9 cellular contexts compared by ENCODE assay signal in the genomic region with DNA sequence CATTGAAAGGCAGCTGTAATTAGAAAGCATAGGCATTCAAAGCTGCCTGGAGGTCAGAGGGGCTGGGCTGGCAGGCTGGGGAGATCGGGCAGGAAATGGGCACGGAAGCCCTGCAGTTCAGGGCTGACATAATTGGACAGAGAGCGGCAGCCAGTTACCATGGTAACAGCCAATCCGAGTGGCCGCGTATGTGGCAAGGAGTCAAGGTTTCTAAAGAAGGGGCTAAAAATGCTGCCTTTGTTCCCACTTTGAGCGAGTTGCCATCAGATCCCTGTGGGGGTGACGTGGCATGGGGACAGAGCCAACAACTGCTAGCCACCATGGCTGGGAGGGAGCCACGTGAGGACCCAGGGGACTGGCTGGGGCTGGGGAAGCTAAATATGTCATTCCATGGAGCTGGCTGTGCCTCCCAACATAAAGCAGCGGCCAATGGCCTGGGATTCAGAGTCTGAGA. TPM values are rescaled to one million over a fixed set of nuclear protein-coding genes. Genes with fewer than 3 reads are reported as not detected.
DNase-seq lines count a peak whose midpoint lies in the region; ATAC-seq and TF ChIP-seq lines count a peak whose summit lies in the region.
"Had no signal": no experiment of that assay in that cellular context is flagged by ENCODE, and none has a peak within 500 bp of the region (broad histone marks: within the 10 kb centered on the region; RNA-seq: fewer than 3 reads in every experiment).

No MANE protein-coding gene starts in this region.

- no peak overlapping the region for H3K4me3 Mint-ChIP-seq in activated T-helper 2 cell treated with anti-CD3 and anti-CD28 coated beads, Interferon-gamma antibody, Interleukin-2, Interleukin-4, amounts not matched to agents 10 μg/mL and 5 μg/mL and 100 μg/mL, durations not matched to agents 14 hours and 24 hours and 36 hours (ENCODE audit: low read depth)

- peaks cover 24% of the 10 kb centered on the region for H3K27me3 ChIP-seq in DOHH2 (ENCODE audit: control insufficient read depth, low read length)
- no peaks in the 10 kb centered on the region for H3K27me3 ChIP-seq in gastroesophageal sphincter
- no peaks in the 10 kb centered on the region for H3K27me3 ChIP-seq in neuronal stem cell (ENCODE audit: control insufficient read depth in 3 of 3, insufficient read depth in 3 of 3, low read depth in 1 of 3, low read length in 3 of 3)

- no peak overlapping the region for H2BK5ac ChIP-seq in neuronal stem cell (ENCODE audit: low read length)

- no peaks in the 10 kb centered on the region for H3K9me3 ChIP-seq in DOHH2 (ENCODE audit: control insufficient read depth, insufficient read depth, low read length)
- no peaks in the 10 kb centered on the region for H3K9me3 ChIP-seq in gastroesophageal sphincter
- no peaks in the 10 kb centered on the region for H3K9me3 ChIP-seq in neuronal stem cell (replicated peaks in 1 of 2; ENCODE audit: control insufficient read depth in 2 of 2, insufficient read depth in 1 of 2, low read depth in 1 of 2, low read length in 2 of 2)

- peak overlapping the region; percentile 10 for H3K27ac Mint-ChIP-seq in activated T-helper 2 cell treated with anti-CD3 and anti-CD28 coated beads, Interferon-gamma antibody, Interleukin-2, Interleukin-4, amounts not matched to agents 10 μg/mL and 5 μg/mL and 100 μg/mL, durations not matched to agents 14 hours and 24 hours and 36 hours
- H3K27ac Mint-ChIP-seq: IgD-negative memory B cell had no signal

- peak overlapping the region; percentile 12 for H3K23ac ChIP-seq in neuronal stem cell (ENCODE audit: low read depth, low read length, poor library complexity)

- peaks cover 2% of the 10 kb centered on the region for H3K27me3 Mint-ChIP-seq in activated T-helper 2 cell treated with anti-CD3 and anti-CD28 coated beads, Interferon-gamma antibody, Interleukin-2, Interleukin-4, amounts not matched to agents 10 μg/mL and 5 μg/mL and 100 μg/mL, durations not matched to agents 14 hours and 24 hours and 36 hours (ENCODE audit: low read depth)

- WGBS in gastroesophageal sphincter (ENCODE audit: low coverage in 1 of 2), 2 donors, result 5% methylated on average over 7 of the region's 10 CpGs; no CpG with 5 or more reads in 1 of the 2 donors
- WGBS in neuronal stem cell (ENCODE audit: extremely low coverage in 2 of 2, insufficient read length in 2 of 2, insufficient replicate concordance in 1 of 2), 2 donors, result no CpG with 5 or more reads among the region's 10 CpGs

- no peaks in the 10 kb centered on the region for H3F3A ChIP-seq in DOHH2 (ENCODE audit: control insufficient read depth, insufficient read depth)

- no peaks in the 10 kb centered on the region for H3K9me3 Mint-ChIP-seq in activated T-helper 2 cell treated with anti-CD3 and anti-CD28 coated beads, Interferon-gamma antibody, Interleukin-2, Interleukin-4, amounts not matched to agents 10 μg/mL and 5 μg/mL and 100 μg/mL, durations not matched to agents 14 hours and 24 hours and 36 hours
- H3K9me3 Mint-ChIP-seq: IgD-negative memory B cell had no signal

- no peaks in the 10 kb centered on the region for H4K20me1 ChIP-seq in DOHH2 (ENCODE audit: control insufficient read depth, insufficient read depth, low read depth, low read length)

- H2AK5ac ChIP-seq in neuronal stem cell (ENCODE audit: low read depth, low read length), result no peak overlapping the region

- TF ChIP-seq EP300 in gastroesophageal sphincter (IDR thresholded peaks at IDR 0.05), result no peak

- ATAC-seq in gastroesophageal sphincter (peak; percentile 66), HG02973 (IDR thresholded peaks at IDR 0.05; ENCODE audit: unreplicated experiment) (no peak), GM21381 (IDR thresholded peaks at IDR 0.05; ENCODE audit: unreplicated experiment) (no peak)

- no peaks in the 10 kb centered on the region for H3K79me2 ChIP-seq in DOHH2 (ENCODE audit: control insufficient read depth, low read length)

- H2AFZ ChIP-seq in neuronal stem cell (ENCODE audit: low read length), result peak overlapping the region; percentile 42

- H3K18ac ChIP-seq in neuronal stem cell (ENCODE audit: low read length), result peak overlapping the region; percentile 86

- H3K4me1 Mint-ChIP-seq in activated T-helper 2 cell treated with anti-CD3 and anti-CD28 coated beads, Interferon-gamma antibody, Interleukin-2, Interleukin-4, amounts not matched to agents 10 μg/mL and 5 μg/mL and 100 μg/mL, durations not matched to agents 14 hours and 24 hours and 36 hours (ENCODE audit: low read depth), result peaks cover 14% of the 10 kb centered on the region

- H4K91ac ChIP-seq in neuronal stem cell (ENCODE audit: low read depth, low read length, poor library complexity), result no peak overlapping the region

- H3K4ac ChIP-seq in neuronal stem cell (ENCODE audit: low read length), result no peak overlapping the region

- no peak overlapping the region for H3K9ac ChIP-seq in neuronal stem cell (ENCODE audit: low read depth, low read length, poor library complexity)

- H3K9me2 ChIP-seq in DOHH2 (replicated peaks; ENCODE audit: control insufficient read depth, low read length), result no peaks in the 10 kb centered on the region

- H3K4me1 ChIP-seq in DOHH2 (ENCODE audit: control insufficient read depth, low read length) (peaks cover 7% of the 10 kb centered on the region), gastroesophageal sphincter (peaks cover 0 to 15% (median 8%) of the 10 kb centered on the region in 3 donors), neuronal stem cell (ENCODE audit: control insufficient read depth in 2 of 2, insufficient read depth in 1 of 2, low read depth in 1 of 2, low read length in 2 of 2) (peaks cover 16 to 39% of the 10 kb centered on the region in 2 donors)

- H3K14ac ChIP-seq in neuronal stem cell (ENCODE audit: low read length), result no peak overlapping the region

- H4K8ac ChIP-seq in neuronal stem cell (ENCODE audit: low read depth, low read length), result no peak overlapping the region

- intact Hi-C loops in activated T-helper 2 cell treated with anti-CD3 and anti-CD28 coated beads, Interferon-gamma antibody, Interleukin-2, Interleukin-4, amounts not matched to agents 10 μg/mL and 5 μg/mL and 100 μg/mL, durations not matched to agents 14 hours and 24 hours and 36 hours (cut with micrococcal nuclease), result no loop called here

- H2BK15ac ChIP-seq in neuronal stem cell (ENCODE audit: low read length), result no peak overlapping the region

- no peak overlapping the region for H2BK12ac ChIP-seq in neuronal stem cell (ENCODE audit: low read length)

- no peaks in the 10 kb centered on the region for H3K79me1 ChIP-seq in neuronal stem cell (ENCODE audit: low read depth, low read length)

- H2BK120ac ChIP-seq in neuronal stem cell (ENCODE audit: low read depth, low read length), result no peak overlapping the region

- DNase-seq in NCI-H2107 treated with DMSO at 0.1 percent for 48 hours (lab: John Stamatoyannopoulos, UW; ENCODE audit: unreplicated experiment) (peak; percentile 50), neuronal stem cell (ENCODE audit: low spot score) (peak; percentile 73), NCI-H1930 (lab: John Stamatoyannopoulos, UW) (no peak)
- DNase-seq in activated T-helper 2 cell treated with anti-CD3 and anti-CD28 coated beads, Interferon-gamma antibody, Interleukin-2, Interleukin-4, amounts not matched to agents 10 μg/mL and 5 μg/mL and 100 μg/mL, durations not matched to agents 14 hours and 24 hours and 36 hours (ENCODE audit: low spot score), result peak; percentile 11

- TF ChIP-seq CTCF in DOHH2 (IDR thresholded peaks at IDR 0.05; ENCODE audit: low read depth, low read length, poor library complexity, severe bottlenecking), result no peak
- no peak for TF ChIP-seq CTCF in gastroesophageal sphincter (IDR thresholded peaks at IDR 0.05)

- H3K36me3 Mint-ChIP-seq in activated T-helper 2 cell treated with anti-CD3 and anti-CD28 coated beads, Interferon-gamma antibody, Interleukin-2, Interleukin-4, amounts not matched to agents 10 μg/mL and 5 μg/mL and 100 μg/mL, durations not matched to agents 14 hours and 24 hours and 36 hours (ENCODE audit: low read depth), result no peaks in the 10 kb centered on the region

- no peak for TF ChIP-seq POLR2A in gastroesophageal sphincter (IDR thresholded peaks at IDR 0.05)

- H3K36me3 ChIP-seq in DOHH2 (ENCODE audit: control insufficient read depth, low read length) (no peaks in the 10 kb centered on the region), gastroesophageal sphincter (no peaks in the 10 kb centered on the region), neuronal stem cell (replicated peaks in 1 of 2; ENCODE audit: control insufficient read depth in 2 of 2, insufficient read depth in 2 of 2, low read length in 2 of 2) (no peaks in the 10 kb centered on the region)

- H3K27ac ChIP-seq in DOHH2 (ENCODE audit: low read depth, low read length) (no peak overlapping the region), gastroesophageal sphincter (peak overlapping the region in 1 of 4 donors; percentile 36), neuronal stem cell (replicated peaks; ENCODE audit: low read length) (peak overlapping the region; percentile 72)

- H3K4me3 ChIP-seq in DOHH2 (ENCODE audit: low read length) (no peak overlapping the region), gastroesophageal sphincter (no peak overlapping the region), neuronal stem cell (ENCODE audit: low read length in 2 of 2) (peak overlapping the region; percentile 27 to 28)

- peak overlapping the region; percentile 28; the same call in 1 of the 2 replicates for H3K4me2 ChIP-seq in DOHH2 (ENCODE audit: low read length)
- H3K4me2 ChIP-seq in neuronal stem cell (ENCODE audit: insufficient read depth, low read length, poor library complexity, severe bottlenecking), result peak overlapping the region; percentile 58

RNA-seq across cellular contexts. Expression of a gene that starts 44.7 kb away (rescaled TPM):
- total RNA-seq in activated T-helper 2 cell treated with anti-CD3 and anti-CD28 coated beads, Interferon-gamma antibody, Interleukin-2, Interleukin-4, amounts not matched to agents 10 μg/mL and 5 μg/mL and 100 μg/mL, durations not matched to agents 14 hours and 24 hours and 36 hours, result 118 and 121 TPM in 2 replicates
- 10 to 100 TPM; 62.4 to 86.7 (median 81.6) TPM for total RNA-seq in gastroesophageal sphincter
- 29.0 TPM for polyA plus RNA-seq in neuronal stem cell (2013, experiment 1 of 2)
- polyA plus RNA-seq in neuronal stem cell (2013, experiment 2 of 2), result 29.1 TPM

RNA-seq across cellular contexts. Expression of a gene that starts 51.1 kb away (rescaled TPM):
- total RNA-seq in activated T-helper 2 cell treated with anti-CD3 and anti-CD28 coated beads, Interferon-gamma antibody, Interleukin-2, Interleukin-4, amounts not matched to agents 10 μg/mL and 5 μg/mL and 100 μg/mL, durations not matched to agents 14 hours and 24 hours and 36 hours, result 35.8 and 43.7 TPM in 2 replicates
- 10 to 100 TPM; 34.1 to 46.1 (median 36.3) TPM for total RNA-seq in gastroesophageal sphincter
- polyA plus RNA-seq in neuronal stem cell (2013, experiment 1 of 2), result 83.7 TPM
- 84.0 TPM for polyA plus RNA-seq in neuronal stem cell (2013, experiment 2 of 2)

Comparison
In these comparisons a context has a peak if more than half of its experiments do, and no peak if none do; other contexts are left out.
1. H3K4me3 ChIP-seq: peak in neuronal stem cell (2 of 2); none in DOHH2 (single experiment) and gastroesophageal sphincter (0 of 2).
2. DNase-seq: peak in NCI-H2107 treated with DMSO at 0.1 percent for 48 hours (single experiment), activated T-helper 2 cell treated with anti-CD3 and anti-CD28 coated beads, Interferon-gamma antibody, Interleukin-2, Interleukin-4, amounts not matched to agents 10 μg/mL and 5 μg/mL and 100 μg/mL, durations not matched to agents 14 hours and 24 hours and 36 hours (single experiment) and neuronal stem cell (single experiment); none in NCI-H1930 (0 of 2).